Comparison of ENCODE assay signal across 11 cellular contexts in the genomic region with DNA sequence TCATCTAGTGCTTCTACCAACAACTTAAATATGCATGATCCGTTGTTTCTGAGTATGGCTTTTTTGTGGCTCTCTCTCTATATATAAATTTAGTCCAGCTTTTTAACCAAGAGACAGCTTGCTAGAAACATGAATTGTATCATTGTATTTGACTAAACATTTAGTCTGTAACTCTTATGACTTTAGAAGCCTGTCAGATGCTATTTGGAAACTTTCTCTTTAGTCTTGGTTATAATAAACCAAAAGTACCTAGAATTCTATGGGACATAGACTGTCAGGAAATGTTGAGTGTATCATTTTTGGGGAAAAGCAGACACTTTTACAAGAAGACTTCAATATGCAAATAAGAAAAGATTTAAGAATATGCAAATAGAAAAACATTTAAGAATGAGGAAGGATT.
DNase-seq lines count a peak whose midpoint lies in the region; ATAC-seq and TF ChIP-seq lines count a peak whose summit lies in the region.
"Had no signal": no experiment of that assay in that cellular context is flagged by ENCODE, and none has a peak within 500 bp of the region (broad histone marks: within the 10 kb centered on the region; RNA-seq: fewer than 3 reads in every experiment).

No MANE protein-coding gene starts in this region.

- in situ Hi-C loops in GM13976 (cut with MboI; ENCODE audit: low sequenced_read_pairs, unreplicated experiment), result no loop called here

- no peaks in the 10 kb centered on the region for H3K9me3 Mint-ChIP-seq in glutamatergic neuron (ENCODE audit: unreplicated experiment)

- H3K4me1 ChIP-seq in OCI-LY7 (ENCODE audit: insufficient read depth, low read length, poor library complexity, severe bottlenecking) (peaks cover 4% of the 10 kb centered on the region), mesodermal cell (ENCODE audit: control insufficient read depth, insufficient read depth, low read length, poor library complexity, severe bottlenecking) (peaks cover 41% of the 10 kb centered on the region)

- POLR2A ChIA-PET in OCI-LY7 (lab: Charles Lee), result no interaction called here

- no peaks in the 10 kb centered on the region for H3K79me2 ChIP-seq in OCI-LY7 (ENCODE audit: insufficient read depth, low read depth, low read length)

- H3K36me3 Mint-ChIP-seq in glutamatergic neuron (ENCODE audit: unreplicated experiment), result no peaks in the 10 kb centered on the region

- CTCF ChIA-PET in OCI-LY7 (lab: Charles Lee; ENCODE audit: unreplicated experiment), result no interaction called here

- H4K20me1 ChIP-seq in OCI-LY7 (ENCODE audit: insufficient read depth, low read length), result no peaks in the 10 kb centered on the region

- DNase-seq in OCI-LY7 (ENCODE audit: low spot score) (no peak), ureter (ENCODE audit: low spot score) (no peak), GM13976 (ENCODE audit: low spot score) (no peak), cerebellar cortex (ENCODE audit: low spot score) (no peak), glutamatergic neuron (no peak)
- DNase-seq: central memory CD4-positive, alpha-beta T cell; DMS79 treated with DMSO at 0.1 percent for 48 hours; head of caudate nucleus had no signal

- H3K4me2 ChIP-seq in OCI-LY7 (ENCODE audit: low read length), result no peak overlapping the region

- BruUV-seq in OCI-LY7 (replicated peaks; lab: Mats Ljungman, UMichigan), result no TSS peak

- H3K4me3 Mint-ChIP-seq in glutamatergic neuron (ENCODE audit: unreplicated experiment), result no peak overlapping the region

- 80% methylated on average over 1 of the region's 1 CpG; no CpG with 5 or more reads in 1 of the 2 experiments for WGBS in mesodermal cell (ENCODE audit: insufficient coverage in 2 of 2), 2 experiments

- H3K27ac ChIP-seq in OCI-LY7 (ENCODE audit: low read depth, low read length, poor library complexity, severe bottlenecking), result no peak overlapping the region
- peak overlapping the region; percentile 97 for H3K27ac ChIP-seq in mesodermal cell (ENCODE audit: low read depth, low read length, severe bottlenecking)

- H3K9me2 ChIP-seq in OCI-LY7 (ENCODE audit: insufficient read depth, low read length), result no peaks in the 10 kb centered on the region

- H3K4me1 Mint-ChIP-seq in glutamatergic neuron (ENCODE audit: low read depth, unreplicated experiment), result peaks cover 29% of the 10 kb centered on the region

- ATAC-seq in GM18867 (IDR thresholded peaks at IDR 0.05; ENCODE audit: unreplicated experiment), result peak; percentile 21
- ATAC-seq in GM21825 (IDR thresholded peaks at IDR 0.05; ENCODE audit: unreplicated experiment), result peak; percentile 1

- no peak for TF ChIP-seq CTCF in OCI-LY7 (conservative IDR thresholded peaks at IDR 0.05; ENCODE audit: low read length)
- TF ChIP-seq CTCF in GM13976 (IDR thresholded peaks at IDR 0.05; ENCODE audit: borderline replicate concordance, control extremely low read depth, extremely low read depth, insufficient read depth, missing control alignments), result no peak
- TF ChIP-seq CTCF in glutamatergic neuron (IDR thresholded peaks at IDR 0.05; ENCODE audit: partially characterized antibody, unreplicated experiment), result no peak

- intact Hi-C loops in OCI-LY7 (cut with micrococcal nuclease; ENCODE audit: unreplicated experiment), result no loop called here

- no peak overlapping the region for H3K27ac Mint-ChIP-seq in glutamatergic neuron (ENCODE audit: unreplicated experiment)

- no peaks in the 10 kb centered on the region for H3K27me3 Mint-ChIP-seq in glutamatergic neuron (ENCODE audit: unreplicated experiment)

- H3K9me3 ChIP-seq in OCI-LY7 (ENCODE audit: low read length) (no peaks in the 10 kb centered on the region), mesodermal cell (ENCODE audit: control insufficient read depth, low read length) (no peaks in the 10 kb centered on the region)

- peak overlapping the region; percentile 65; the same call in 1 of the 2 replicates for H2AFZ ChIP-seq in OCI-LY7 (ENCODE audit: low read length)

- H3K4me3 ChIP-seq in OCI-LY7 (ENCODE audit: low read depth, low read length, poor library complexity, severe bottlenecking) (no peak overlapping the region), mesodermal cell (ENCODE audit: extremely low read depth, insufficient read depth, low read length, poor library complexity, severe bottlenecking) (no peak overlapping the region)

- H3K36me3 ChIP-seq in OCI-LY7 (ENCODE audit: insufficient read depth, low read length) (no peaks in the 10 kb centered on the region), mesodermal cell (ENCODE audit: control insufficient read depth, insufficient read depth, low read length) (no peaks in the 10 kb centered on the region)
